Comparison of ENCODE assay signal across 7 cellular contexts in the genomic region with DNA sequence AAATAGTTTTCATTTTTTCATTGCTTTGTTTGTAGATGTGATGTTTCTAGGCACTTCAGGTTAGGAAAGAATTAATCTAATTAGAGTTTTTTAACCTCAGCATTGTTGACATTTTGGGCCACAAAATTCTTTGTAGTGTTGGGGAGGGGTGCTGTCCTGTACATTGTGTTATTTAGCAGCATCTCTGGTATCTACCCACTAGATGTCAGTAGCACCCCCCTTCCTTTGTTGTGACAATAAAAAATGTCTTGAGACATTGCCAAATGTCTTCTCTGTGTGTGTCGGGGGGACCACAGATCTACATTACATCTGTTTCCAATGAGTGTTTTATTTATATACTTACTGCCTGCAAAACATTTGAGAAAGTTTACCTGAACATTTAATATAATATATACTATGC. TPM values are rescaled to one million over a fixed set of nuclear protein-coding genes. Genes with fewer than 3 reads are reported as not detected.
DNase-seq lines count a peak whose midpoint lies in the region; ATAC-seq, FAIRE-seq and TF ChIP-seq lines count a peak whose summit lies in the region.

No MANE protein-coding gene starts in this region.

- in situ Hi-C loops in GM12878 (cut with MboI): no loop called here

- H4K20me1 ChIP-seq in KMS-11 (ENCODE audit: insufficient read depth) (no peaks in the 10 kb centered on the region), GM12878 (ENCODE audit: control insufficient read depth, insufficient read depth) (no peaks in the 10 kb centered on the region)

- H3K9ac ChIP-seq in KMS-11 (no peak overlapping the region), GM12878 (ENCODE audit: control insufficient read depth, insufficient read depth, low read length) (no peak overlapping the region)

- H3K4me1 ChIP-seq in KMS-11 (ENCODE audit: low read depth, poor library complexity, severe bottlenecking) (no peaks in the 10 kb centered on the region), GM12878 (ENCODE audit: control insufficient read depth, insufficient read depth, low read length) (no peaks in the 10 kb centered on the region)

- CTCF ChIA-PET in GM12878 (lab: Yijun Ruan, JAX): no interaction called here

- RAD21 ChIA-PET in GM12878 (lab: Charles Lee; ENCODE audit: unreplicated experiment): no interaction called here

- POLR2A ChIA-PET in GM12878 (lab: Charles Lee): no interaction called here

- no peak overlapping the region for H3K4me3 Mint-ChIP-seq in nephron progenitor cell
- no peak overlapping the region for H3K4me3 Mint-ChIP-seq in activated CD4-positive, alpha-beta T cell treated with anti-CD3 and anti-CD28 coated beads, Interleukin-2, amount 10 ng/mL, durations not matched to agents 24 days and 14 days

- H3K9me3 Mint-ChIP-seq in nephron progenitor cell: no peaks in the 10 kb centered on the region
- no peaks in the 10 kb centered on the region for H3K9me3 Mint-ChIP-seq in activated CD4-positive, alpha-beta T cell treated with anti-CD3 and anti-CD28 coated beads, Interleukin-2, amount 10 ng/mL, durations not matched to agents 24 days and 14 days

- no TSS peak for BruUV-seq in GM12878 (replicated peaks; lab: Mats Ljungman, UMichigan)

- peaks cover 21% of the 10 kb centered on the region for H3K4me1 Mint-ChIP-seq in nephron progenitor cell
- H3K4me1 Mint-ChIP-seq in activated CD4-positive, alpha-beta T cell treated with anti-CD3 and anti-CD28 coated beads, Interleukin-2, amount 10 ng/mL, durations not matched to agents 24 days and 14 days: no peaks in the 10 kb centered on the region

- no peak overlapping the region for H3K27ac Mint-ChIP-seq in nephron progenitor cell
- H3K27ac Mint-ChIP-seq in activated CD4-positive, alpha-beta T cell treated with anti-CD3 and anti-CD28 coated beads, Interleukin-2, amount 10 ng/mL, durations not matched to agents 24 days and 14 days: no peak overlapping the region

- peak; percentile 27 for TF ChIP-seq RAD21 in GM12878 (IDR thresholded peaks at IDR 0.05; ENCODE audit: insufficient read depth, low read depth, low read length)

- 0% methylated on average over 1 of the region's 1 CpG for WGBS in GM12878 (ENCODE audit: insufficient coverage, insufficient replicate concordance, low lambda C conversion rate, missing lambda C conversion rate)

- ATAC-seq in GM12878 (peak; percentile 44; the same call in 2 of the 3 replicates), GM21360 (IDR thresholded peaks at IDR 0.05; ENCODE audit: unreplicated experiment) (no peak), GM18498 (IDR thresholded peaks at IDR 0.05; ENCODE audit: unreplicated experiment) (no peak)

- H2AFZ ChIP-seq in KMS-11 (ENCODE audit: low read depth) (no peak overlapping the region), GM12878 (ENCODE audit: control insufficient read depth, low read depth, low read length) (no peak overlapping the region)

- peaks cover 3% of the 10 kb centered on the region for H3K27me3 Mint-ChIP-seq in nephron progenitor cell (ENCODE audit: low read depth, poor library complexity)
- peaks cover 3% of the 10 kb centered on the region for H3K27me3 Mint-ChIP-seq in activated CD4-positive, alpha-beta T cell treated with anti-CD3 and anti-CD28 coated beads, Interleukin-2, amount 10 ng/mL, durations not matched to agents 24 days and 14 days

- H3K27me3 ChIP-seq in KMS-11 (ENCODE audit: insufficient read depth, low read depth) (no peaks in the 10 kb centered on the region), GM12878 (replicated peaks in 1 of 2; ENCODE audit: control insufficient read depth in 2 of 2, insufficient read depth in 2 of 2, low read length in 1 of 2) (no peaks in the 10 kb centered on the region; a peak in 1 of 4 replicates)

- TF ChIP-seq POLR2A in GM12878 (IDR thresholded peaks at IDR 0.05; ENCODE audit: low read depth, low read length): no peak

- no peaks in the 10 kb centered on the region for H3K9me3 ChIP-seq in GM12878 (replicated peaks; ENCODE audit: control insufficient read depth, insufficient read depth, low read length)

- TF ChIP-seq CTCF in GM12865 (IDR thresholded peaks at IDR 0.05; ENCODE audit: insufficient read depth, low read depth, low read length, missing control alignments) (peak; percentile 29), KMS-11 (conservative IDR thresholded peaks at IDR 0.05; ENCODE audit: low read depth, low read length) (peak; percentile 38; the same call in 1 of the 2 replicates), GM12878 (IDR thresholded peaks at IDR 0.05 in 2 of 3, conservative IDR thresholded peaks at IDR 0.05 in 1 of 3; ENCODE audit: control insufficient read depth in 2 of 3, extremely low read depth in 1 of 3, insufficient read depth in 1 of 3, low read depth in 3 of 3, low read length in 3 of 3) (peak; percentile 16 to 40 (median 29); a peak in 4 of 6 replicates), nephron progenitor cell (IDR thresholded peaks at IDR 0.05) (peak; percentile 39)

- H3K79me2 ChIP-seq in KMS-11 (ENCODE audit: insufficient read depth, low read depth) (no peaks in the 10 kb centered on the region), GM12878 (ENCODE audit: control insufficient read depth, insufficient read depth, low read length) (no peaks in the 10 kb centered on the region)

- no peak overlapping the region for H3K27ac ChIP-seq in KMS-11
- H3K27ac ChIP-seq in GM12878 (ENCODE audit: control insufficient read depth, insufficient read depth): no peak overlapping the region

- no peak for FAIRE-seq in GM12878 (lab: Jason Lieb, UNC)

- TF ChIP-seq EP300 in GM12878 (IDR thresholded peaks at IDR 0.05; ENCODE audit: borderline replicate concordance in 1 of 2, control insufficient read depth in 1 of 2, low read depth in 2 of 2, low read length in 2 of 2): no peak

- no peaks in the 10 kb centered on the region for H3K36me3 ChIP-seq in KMS-11 (ENCODE audit: insufficient read depth)
- H3K36me3 ChIP-seq in GM12878 (ENCODE audit: control insufficient read depth in 2 of 2, insufficient read depth in 2 of 2, low read length in 1 of 2): no peaks in the 10 kb centered on the region

- SMC1A ChIA-PET in GM12878 (lab: Charles Lee; ENCODE audit: uncharacterized antibody, unreplicated experiment): no interaction called here

- H3K36me3 Mint-ChIP-seq in nephron progenitor cell (ENCODE audit: low read depth): no peaks in the 10 kb centered on the region
- no peaks in the 10 kb centered on the region for H3K36me3 Mint-ChIP-seq in activated CD4-positive, alpha-beta T cell treated with anti-CD3 and anti-CD28 coated beads, Interleukin-2, amount 10 ng/mL, durations not matched to agents 24 days and 14 days (ENCODE audit: low read depth)

- H3K4me2 ChIP-seq in KMS-11 (no peak overlapping the region), GM12878 (ENCODE audit: control insufficient read depth, insufficient read depth) (no peak overlapping the region)

- H3K4me3 ChIP-seq in GM12865 (ENCODE audit: low read depth, low read length): no peak overlapping the region
- no peak overlapping the region for H3K4me3 ChIP-seq in KMS-11 (IDR thresholded peaks at IDR 0.05; ENCODE audit: insufficient read depth, low read depth, low read length)
- no peak overlapping the region for H3K4me3 ChIP-seq in GM12878

- DNase-seq in GM12865 (ENCODE audit: low read depth) (peak; percentile 11), GM12878 (ENCODE audit: low read depth, low spot score) (no peak), nephron progenitor cell (no peak)
- DNase-seq in activated CD4-positive, alpha-beta T cell treated with anti-CD3 and anti-CD28 coated beads, Interleukin-2, amount 10 ng/mL, durations not matched to agents 24 days and 14 days: no peak

- intact Hi-C loops in GM12878 (cut with micrococcal nuclease; ENCODE audit: unreplicated experiment): loop anchor here (10.0 kb wide), 2 partner anchors 228 to 268 kb away; no protein-coding TSS in a partner anchor
- intact Hi-C loops in activated CD4-positive, alpha-beta T cell treated with anti-CD3 and anti-CD28 coated beads, Interleukin-2, amount 10 ng/mL, durations not matched to agents 24 days and 14 days (cut with micrococcal nuclease): no loop called here

TF ChIP-seq in GM12878, 131 proteins besides CTCF, POLR2A, EP300 and RAD21 (continues in another document):
- TF ChIP-seq, protein P1, sequence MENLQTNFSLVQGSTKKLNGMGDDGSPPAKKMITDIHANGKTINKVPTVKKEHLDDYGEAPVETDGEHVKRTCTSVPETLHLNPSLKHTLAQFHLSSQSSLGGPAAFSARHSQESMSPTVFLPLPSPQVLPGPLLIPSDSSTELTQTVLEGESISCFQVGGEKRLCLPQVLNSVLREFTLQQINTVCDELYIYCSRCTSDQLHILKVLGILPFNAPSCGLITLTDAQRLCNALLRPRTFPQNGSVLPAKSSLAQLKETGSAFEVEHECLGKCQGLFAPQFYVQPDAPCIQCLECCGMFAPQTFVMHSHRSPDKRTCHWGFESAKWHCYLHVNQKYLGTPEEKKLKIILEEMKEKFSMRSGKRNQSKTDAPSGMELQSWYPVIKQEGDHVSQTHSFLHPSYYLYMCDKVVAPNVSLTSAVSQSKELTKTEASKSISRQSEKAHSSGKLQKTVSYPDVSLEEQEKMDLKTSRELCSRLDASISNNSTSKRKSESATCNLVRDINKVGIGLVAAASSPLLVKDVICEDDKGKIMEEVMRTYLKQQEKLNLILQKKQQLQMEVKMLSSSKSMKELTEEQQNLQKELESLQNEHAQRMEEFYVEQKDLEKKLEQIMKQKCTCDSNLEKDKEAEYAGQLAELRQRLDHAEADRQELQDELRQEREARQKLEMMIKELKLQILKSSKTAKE (IDR thresholded peaks at IDR 0.05; ENCODE audit: low read depth, poor library complexity, severe bottlenecking): no peak
- peak; percentile 18; the same call in 1 of the 2 replicates for TF ChIP-seq SMC3 (IDR thresholded peaks at IDR 0.05; ENCODE audit: borderline replicate concordance, low read length)
- no peak for TF ChIP-seq BACH1 (IDR thresholded peaks at IDR 0.05; ENCODE audit: borderline replicate concordance)

RNA-seq across cellular contexts. Expression of gene EYA4, which starts 45.6 kb away (rescaled TPM):
- total RNA-seq in GM12878 (2013; cell fraction: nucleolus; rRNA removed): not detected in 2 replicates
- total RNA-seq in GM12878 (2014; rRNA removed): not detected in 2 replicates
- not detected in 2 replicates for total RNA-seq in GM12878 (2014; rRNA removed; fragmentation: Illumina TruSeq; extraction: Trizol)
- not detected in 2 replicates for total RNA-seq in GM12878 (2021)
- polyA plus RNA-seq in GM12878 (2011; ENCODE audit: low read depth): not detected
- polyA plus RNA-seq in GM12878 (2011; rRNA removed): not detected in 2 replicates
- not detected in 2 replicates for polyA plus RNA-seq in GM12878 (2011; cell fraction: cytosol; rRNA removed)
- polyA plus RNA-seq in GM12878 (2011; cell fraction: nucleus; rRNA removed): not detected in 2 replicates
- not detected in 2 replicates for polyA plus RNA-seq in GM12878 (2012)
- polyA plus RNA-seq in GM12878 (2014; fragmentation: Illumina TruSeq; extraction: Trizol): not detected in 2 replicates
- under 1 TPM in 1 of 2 experiments, not detected in 1; 0.02 TPM for polyA plus RNA-seq in GM12878 (2014; fragmentation: Nextera tagmentation; extraction: Ambion mirVana)
- not detected in 2 replicates for polyA plus RNA-seq in GM12878 (2014; rRNA removed)
- not detected for polyA plus RNA-seq in GM12878 (2016; fragmentation: Nextera tagmentation; extraction: Ambion mirVana)
- polyA minus RNA-seq in GM12878 (2011; rRNA and poly(A)+ RNA removed): not detected in 2 replicates
- 0.52 TPM in 1 of 2 replicates, not detected in the other for polyA minus RNA-seq in GM12878 (2011; cell fraction: cytosol; rRNA and poly(A)+ RNA removed)
- 0.19 and 0.73 TPM in 2 replicates for polyA minus RNA-seq in GM12878 (2011; cell fraction: nucleus; rRNA and poly(A)+ RNA removed)
- total RNA-seq in activated CD4-positive, alpha-beta T cell treated with anti-CD3 and anti-CD28 coated beads, Interleukin-2, amount 10 ng/mL, durations not matched to agents 24 days and 14 days: not detected in 2 replicates
